In genomic region chr1:30244801-30245200, GRCh38 we compare ENCODE assay signal across 26 cellular contexts.
DNase-seq lines count a peak whose midpoint lies in the region; ATAC-seq and TF ChIP-seq lines count a peak whose summit lies in the region.
"Had no signal": no experiment of that assay in that cellular context is flagged by ENCODE, and none has a peak within 500 bp of the region (broad histone marks: within the 10 kb centered on the region; RNA-seq: fewer than 3 reads in every experiment).

No MANE protein-coding gene starts in this region.

- intact Hi-C loops in upper lobe of right lung (cut with DNase I) (no loop called here), spleen (cut with DNase I; ENCODE audit: low total_unique reads) (no loop called here)

- TF ChIP-seq CTCF in RWPE2 (IDR thresholded peaks at IDR 0.05; ENCODE audit: poor library complexity, severe bottlenecking) (no peak), endodermal cell (conservative IDR thresholded peaks at IDR 0.05) (no peak), nephron progenitor cell (IDR thresholded peaks at IDR 0.05) (no peak), upper lobe of right lung (IDR thresholded peaks at IDR 0.05) (no peak), spleen (IDR thresholded peaks at IDR 0.05 in 8 of 11, conservative IDR thresholded peaks at IDR 0.05 in 3 of 11) (no peak)

- H3K9me3 Mint-ChIP-seq in endodermal cell (no peaks in the 10 kb centered on the region), nephron progenitor cell (no peaks in the 10 kb centered on the region)
- H3K9me3 Mint-ChIP-seq: CD8-positive, alpha-beta memory T cell had no signal

- H3K4me1 ChIP-seq in RWPE2 (ENCODE audit: insufficient read depth, poor library complexity, severe bottlenecking) = no peaks in the 10 kb centered on the region
- peaks cover 15% of the 10 kb centered on the region for H3K4me1 ChIP-seq in endodermal cell (ENCODE audit: control insufficient read depth, insufficient read depth, low read length)
- no peaks in the 10 kb centered on the region for H3K4me1 ChIP-seq in upper lobe of right lung
- no peaks in the 10 kb centered on the region for H3K4me1 ChIP-seq in spleen
- H3K4me1 ChIP-seq: A549, BE2C, BLaER1 had no signal

- no peak for TF ChIP-seq POLR2A in spleen (IDR thresholded peaks at IDR 0.05)

- H3K9me3 ChIP-seq in RWPE2 (ENCODE audit: severe bottlenecking) (no peaks in the 10 kb centered on the region), endodermal cell (ENCODE audit: control insufficient read depth, low read length) (no peaks in the 10 kb centered on the region), upper lobe of right lung (no peaks in the 10 kb centered on the region), spleen (no peaks in the 10 kb centered on the region)
- H3K9me3 ChIP-seq: A549, BE2C, BLaER1 had no signal

- H3K4me3 Mint-ChIP-seq in endodermal cell = no peak overlapping the region
- H3K4me3 Mint-ChIP-seq in nephron progenitor cell = no peak overlapping the region
- H3K4me3 Mint-ChIP-seq: CD14-positive monocyte; CD4-positive, alpha-beta memory T cell; CD4-positive, CD25-positive, alpha-beta regulatory T cell; CD8-positive, alpha-beta memory T cell had no signal

- H3K4me1 Mint-ChIP-seq in endodermal cell (peaks cover 60% of the 10 kb centered on the region), nephron progenitor cell (peaks cover 86% of the 10 kb centered on the region)
- H3K4me1 Mint-ChIP-seq: CD14-positive monocyte; CD4-positive, CD25-positive, alpha-beta regulatory T cell; CD8-positive, alpha-beta memory T cell had no signal

- no peak overlapping the region for H3K9ac ChIP-seq in endodermal cell (ENCODE audit: extremely low read depth, low read length, poor library complexity, severe bottlenecking)
- H3K9ac ChIP-seq: BLaER1 had no signal

- H3K36me3 ChIP-seq in RWPE2 (ENCODE audit: low read depth) (no peaks in the 10 kb centered on the region), endodermal cell (ENCODE audit: control insufficient read depth, insufficient read depth, low read length) (no peaks in the 10 kb centered on the region), upper lobe of right lung (no peaks in the 10 kb centered on the region), spleen (no peaks in the 10 kb centered on the region)
- H3K36me3 ChIP-seq: BE2C, BLaER1 had no signal

- H3K27ac Mint-ChIP-seq in endodermal cell (peak overlapping the region; percentile 85), nephron progenitor cell (peak overlapping the region; percentile 78)
- H3K27ac Mint-ChIP-seq: CD14-positive monocyte; CD4-positive, alpha-beta memory T cell; CD4-positive, CD25-positive, alpha-beta regulatory T cell; CD8-positive, alpha-beta memory T cell had no signal

- H3K27ac ChIP-seq in RWPE2 (ENCODE audit: poor library complexity, severe bottlenecking) (no peak overlapping the region), endodermal cell (ENCODE audit: low read depth, low read length) (no peak overlapping the region), upper lobe of right lung (no peak overlapping the region), spleen (no peak overlapping the region)
- H3K27ac ChIP-seq: 22Rv1, A549, BLaER1 had no signal

- ATAC-seq in RWPE2 (ENCODE audit: low read depth) (no peak), upper lobe of right lung (no peak), HG03108 (IDR thresholded peaks at IDR 0.05; ENCODE audit: unreplicated experiment) (no peak)
- ATAC-seq: A549, GM12878 had no signal

- no peak overlapping the region for H3K4me3 ChIP-seq in RWPE2 (ENCODE audit: severe bottlenecking)
- H3K4me3 ChIP-seq in endodermal cell (ENCODE audit: low read length) = no peak overlapping the region
- no peak overlapping the region for H3K4me3 ChIP-seq in upper lobe of right lung
- H3K4me3 ChIP-seq in spleen = no peak overlapping the region
- H3K4me3 ChIP-seq: A549, BLaER1, GM12878 had no signal

- 92 to 93% methylated on average over 8 to 9 of the region's 9 CpGs for WGBS in endodermal cell (ENCODE audit: insufficient coverage in 1 of 2, insufficient read length in 1 of 2), 2 experiments
- WGBS in spleen, 5 donors = 84 to 93% (median 91%) methylated on average over 9 of the region's 9 CpGs

- H3K27me3 ChIP-seq in RWPE2 (ENCODE audit: insufficient read depth, poor library complexity, severe bottlenecking) = peaks cover 17% of the 10 kb centered on the region
- H3K27me3 ChIP-seq in endodermal cell (ENCODE audit: control insufficient read depth, insufficient read depth, low read length, poor library complexity, severe bottlenecking) = no peaks in the 10 kb centered on the region
- H3K27me3 ChIP-seq in upper lobe of right lung = peaks cover 14% of the 10 kb centered on the region
- peaks cover 0 to 59% (median 0%) of the 10 kb centered on the region in 7 donors for H3K27me3 ChIP-seq in spleen (replicated peaks in 1 of 7)
- H3K27me3 ChIP-seq: BE2C, BLaER1 had no signal

- no peaks in the 10 kb centered on the region for H3K27me3 Mint-ChIP-seq in endodermal cell (ENCODE audit: insufficient read depth)
- peaks cover 26% of the 10 kb centered on the region for H3K27me3 Mint-ChIP-seq in nephron progenitor cell (ENCODE audit: low read depth, poor library complexity)

- H3K36me3 Mint-ChIP-seq in endodermal cell (ENCODE audit: low read depth) = no peaks in the 10 kb centered on the region
- no peaks in the 10 kb centered on the region for H3K36me3 Mint-ChIP-seq in nephron progenitor cell (ENCODE audit: low read depth)
- H3K36me3 Mint-ChIP-seq: CD14-positive monocyte; CD4-positive, alpha-beta memory T cell; CD4-positive, CD25-positive, alpha-beta regulatory T cell; CD8-positive, alpha-beta memory T cell had no signal

- DNase-seq in RWPE2 (ENCODE audit: low spot score) (peak; percentile 17), endodermal cell (no peak), nephron progenitor cell (no peak), upper lobe of right lung (peak; percentile 20), spleen (no peak), Ammon's horn (ENCODE audit: low spot score) (no peak)
- DNase-seq: AML-193; BE2C; C1 segment of cervical spinal cord; CD4-positive, alpha-beta memory T cell; CD4-positive, CD25-positive, alpha-beta regulatory T cell; CD8-positive, alpha-beta memory T cell; COR-L47; DMS 273 treated with DMSO at 0.1 percent for 48 hours; DMS153; DMS53; DMS79; DND-41; EL; GDM1 had no signal

Comparison
In these comparisons a context has a peak if more than half of its experiments do, and no peak if none do; other contexts are left out.
1. DNase-seq: peak in RWPE2 (single experiment) and upper lobe of right lung (single experiment); none in endodermal cell (single experiment), nephron progenitor cell (single experiment), spleen (single experiment) and Ammon's horn (single experiment).